28 cellular contexts compared by ENCODE assay signal in the genomic region with DNA sequence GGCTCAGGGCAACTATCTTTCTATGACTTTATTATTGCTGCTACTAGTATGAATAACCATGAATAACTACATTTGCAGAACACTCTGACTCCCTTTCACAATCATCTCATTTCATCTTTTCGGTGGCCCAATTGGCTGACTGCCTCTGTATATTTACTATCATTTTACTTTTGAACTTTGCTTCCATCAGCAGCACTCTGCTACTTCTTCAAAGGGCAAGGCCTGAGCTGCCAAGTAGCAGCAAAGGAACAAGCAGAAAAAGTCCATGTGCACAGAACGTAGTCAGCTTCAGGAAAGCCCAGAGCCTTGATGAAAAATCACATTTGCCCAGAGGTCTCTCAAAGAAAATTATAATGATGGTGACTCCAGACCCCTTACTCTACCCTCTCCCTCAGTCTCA.
"Had no signal": no experiment of that assay in that cellular context is flagged by ENCODE, and none has a peak within 500 bp of the region (broad histone marks: within the 10 kb centered on the region; RNA-seq: fewer than 3 reads in every experiment).

No MANE protein-coding gene starts in this region.

- ATAC-seq: activated CD8-positive, alpha-beta T cell treated with anti-CD3 and anti-CD28 coated beads for 36 hours; activated T-cell treated with anti-CD3 and anti-CD28 coated beads, Interleukin-2, amount 50 U/mL, for 72 hours; activated T-helper 17 cell treated with anti-CD3 and anti-CD28 coated beads, Interleukin-2, amount 50 U/mL, for 72 hours; Panc1 had no signal

- H3K4me3 ChIP-seq: ascending aorta, MG63, SJCRH30, SK-N-MC had no signal

- DNase-seq: activated CD4-positive, alpha-beta T cell treated with anti-CD3 and anti-CD28 coated beads, Interleukin-2, amount 10 ng/mL, durations not matched to agents 24 days and 14 days; activated CD4-positive, alpha-beta T cell treated with anti-CD3 and anti-CD28 coated beads, Interleukin-2, amount 50 U/mL, for 4 hours; activated CD8-positive, alpha-beta T cell treated with anti-CD3 and anti-CD28 coated beads for 36 hours; activated effector memory CD4-positive, alpha-beta T cell treated with anti-CD3 and anti-CD28 coated beads, Interleukin-2, amount 50 U/mL, for 16 hours; activated naive CD4-positive, alpha-beta T cell; activated naive CD4-positive, alpha-beta T cell treated with anti-CD3 and anti-CD28 coated beads, Interleukin-2, amount 50 U/mL, for 16 hours; activated naive CD8-positive, alpha-beta T cell treated with anti-CD3 and anti-CD28 coated beads for 36 hours; activated T-cell treated with anti-CD3 and anti-CD28 coated beads, Interleukin-2, amount 50 U/mL, for 1 hour; activated T-cell treated with anti-CD3 and anti-CD28 coated beads, Interleukin-2, amount 50 U/mL, for 72 hours; amniotic stem cell; Kasumi-1; KG1; MG63; NCI-H1048; NCI-H1105 treated with DMSO at 0.1 percent for 48 hours; NCI-H1436; NCI-H1694; NCI-H1930; NCI-H345; NCI-H524 treated with DMSO at 0.1 percent for 48 hours; SHP77; SJCRH30; T1000; WERI-Rb-1 had no signal

- H3K27me3 ChIP-seq: ascending aorta, MG63, SJCRH30 had no signal

- H3K4me1 ChIP-seq: ascending aorta, SJCRH30 had no signal

- H3K9me3 ChIP-seq: ascending aorta, MG63, SJCRH30 had no signal

- H3K27ac ChIP-seq: ascending aorta, SJCRH30, SK-N-MC, WERI-Rb-1 had no signal

- H3K36me3 ChIP-seq: ascending aorta, MG63, SJCRH30, WERI-Rb-1 had no signal
